ENCODE assay signal across 22 cellular contexts in genomic region chr14:78785265-78785664, GRCh38.
"Had no signal": no experiment of that assay in that cellular context is flagged by ENCODE, and none has a peak within 500 bp of the region (broad histone marks: within the 10 kb centered on the region; RNA-seq: fewer than 3 reads in every experiment).

No MANE protein-coding gene starts in this region.

- DNase-seq: activated B cell treated with CpG ODN at 0.5 μM for 24 hours; activated CD4-positive, alpha-beta T cell treated with anti-CD3 and anti-CD28 coated beads for 36 hours; activated CD4-positive, alpha-beta T cell treated with anti-CD3 and anti-CD28 coated beads, Interleukin-2, amount 50 U/mL, for 48 hours; activated effector memory CD4-positive, alpha-beta T cell treated with Interleukin-2 at 50 U/mL for 16 hours; activated naive CD4-positive, alpha-beta T cell treated with anti-CD3 and anti-CD28 coated beads for 36 hours; activated naive CD8-positive, alpha-beta T cell treated with anti-CD3 and anti-CD28 coated beads, Interleukin-2, amount 10 ng/mL, durations not matched to agents 7 days and 5 days; activated T-cell treated with anti-CD3 and anti-CD28 coated beads, Interleukin-2, amount 50 U/mL, for 48 hours; amniotic stem cell; cerebellar nuclear complex; cortex of kidney; effector CD4-positive, alpha-beta T cell; gastrocnemius medialis; hippocampal formation; mesendoderm; naive B cell; nucleus accumbens; spleen; stimulated activated CD4-positive, alpha-beta T cell treated with anti-CD3 and anti-CD28 coated beads, Interleukin-4, amount 100 ng/mL, for 24 hours; stimulated activated naive CD4-positive, alpha-beta T cell treated with Interleukin-2 at 50 U/mL for 16 hours; T1000; thyroid gland had no signal

- H3K27me3 ChIP-seq: gastrocnemius medialis, spleen, thyroid gland had no signal

- H3K27ac Mint-ChIP-seq: activated B cell treated with CpG ODN at 0.5 μM for 24 hours; activated CD4-positive, alpha-beta T cell treated with anti-CD3 and anti-CD28 coated beads for 36 hours; activated naive CD4-positive, alpha-beta T cell treated with anti-CD3 and anti-CD28 coated beads for 36 hours; activated naive CD8-positive, alpha-beta T cell treated with anti-CD3 and anti-CD28 coated beads, Interleukin-2, amount 10 ng/mL, durations not matched to agents 7 days and 5 days; naive B cell; T-helper 1 cell treated with Interleukin-12 subunit alpha and Interleukin-12 subunit beta and Interleukin-4 antibody, amounts not matched to agents 30 μg/mL and 1 μg/mL, for 36 hours had no signal

- ATAC-seq: activated CD4-positive, alpha-beta T cell treated with anti-CD3 and anti-CD28 coated beads for 36 hours; gastrocnemius medialis had no signal

- H3K4me3 Mint-ChIP-seq: activated B cell treated with CpG ODN at 0.5 μM for 24 hours; activated CD4-positive, alpha-beta T cell treated with anti-CD3 and anti-CD28 coated beads for 36 hours; activated naive CD4-positive, alpha-beta T cell treated with anti-CD3 and anti-CD28 coated beads for 36 hours; activated naive CD8-positive, alpha-beta T cell treated with anti-CD3 and anti-CD28 coated beads, Interleukin-2, amount 10 ng/mL, durations not matched to agents 7 days and 5 days; naive B cell; T-helper 1 cell treated with Interleukin-12 subunit alpha and Interleukin-12 subunit beta and Interleukin-4 antibody, amounts not matched to agents 30 μg/mL and 1 μg/mL, for 36 hours had no signal

- H3K27me3 Mint-ChIP-seq: activated B cell treated with CpG ODN at 0.5 μM for 24 hours; activated CD4-positive, alpha-beta T cell treated with anti-CD3 and anti-CD28 coated beads for 36 hours; activated naive CD8-positive, alpha-beta T cell treated with anti-CD3 and anti-CD28 coated beads, Interleukin-2, amount 10 ng/mL, durations not matched to agents 7 days and 5 days; naive B cell had no signal

- H3K4me1 ChIP-seq: gastrocnemius medialis, spleen, thyroid gland had no signal

- H3K4me3 ChIP-seq: gastrocnemius medialis, spleen, thyroid gland had no signal

- H3K36me3 ChIP-seq: gastrocnemius medialis, spleen, thyroid gland had no signal

- H3K4me1 Mint-ChIP-seq: activated B cell treated with CpG ODN at 0.5 μM for 24 hours; activated CD4-positive, alpha-beta T cell treated with anti-CD3 and anti-CD28 coated beads for 36 hours; activated naive CD8-positive, alpha-beta T cell treated with anti-CD3 and anti-CD28 coated beads, Interleukin-2, amount 10 ng/mL, durations not matched to agents 7 days and 5 days; naive B cell had no signal

- H3K9me3 Mint-ChIP-seq: activated naive CD4-positive, alpha-beta T cell treated with anti-CD3 and anti-CD28 coated beads for 36 hours; activated naive CD8-positive, alpha-beta T cell treated with anti-CD3 and anti-CD28 coated beads, Interleukin-2, amount 10 ng/mL, durations not matched to agents 7 days and 5 days; T-helper 1 cell treated with Interleukin-12 subunit alpha and Interleukin-12 subunit beta and Interleukin-4 antibody, amounts not matched to agents 30 μg/mL and 1 μg/mL, for 36 hours had no signal

- H3K9me3 ChIP-seq: gastrocnemius medialis, spleen, thyroid gland had no signal

- H3K27ac ChIP-seq: gastrocnemius medialis, spleen, thyroid gland had no signal

- H3K36me3 Mint-ChIP-seq: activated naive CD8-positive, alpha-beta T cell treated with anti-CD3 and anti-CD28 coated beads, Interleukin-2, amount 10 ng/mL, durations not matched to agents 7 days and 5 days; naive B cell had no signal
